ENCODE assay signal across 1 cellular context in genomic region chr21:38095220-38095619, GRCh38.
A peak's percentile ranks its signal among the peaks of the same experiment; 100 is the strongest.
TF ChIP-seq lines count a peak whose summit lies in the region.

No MANE protein-coding gene starts in this region.

TF ChIP-seq in K562, 482 proteins besides CTCF, POLR2A, EP300 and RAD21 (continued from another document):
- TF ChIP-seq, protein P1, sequence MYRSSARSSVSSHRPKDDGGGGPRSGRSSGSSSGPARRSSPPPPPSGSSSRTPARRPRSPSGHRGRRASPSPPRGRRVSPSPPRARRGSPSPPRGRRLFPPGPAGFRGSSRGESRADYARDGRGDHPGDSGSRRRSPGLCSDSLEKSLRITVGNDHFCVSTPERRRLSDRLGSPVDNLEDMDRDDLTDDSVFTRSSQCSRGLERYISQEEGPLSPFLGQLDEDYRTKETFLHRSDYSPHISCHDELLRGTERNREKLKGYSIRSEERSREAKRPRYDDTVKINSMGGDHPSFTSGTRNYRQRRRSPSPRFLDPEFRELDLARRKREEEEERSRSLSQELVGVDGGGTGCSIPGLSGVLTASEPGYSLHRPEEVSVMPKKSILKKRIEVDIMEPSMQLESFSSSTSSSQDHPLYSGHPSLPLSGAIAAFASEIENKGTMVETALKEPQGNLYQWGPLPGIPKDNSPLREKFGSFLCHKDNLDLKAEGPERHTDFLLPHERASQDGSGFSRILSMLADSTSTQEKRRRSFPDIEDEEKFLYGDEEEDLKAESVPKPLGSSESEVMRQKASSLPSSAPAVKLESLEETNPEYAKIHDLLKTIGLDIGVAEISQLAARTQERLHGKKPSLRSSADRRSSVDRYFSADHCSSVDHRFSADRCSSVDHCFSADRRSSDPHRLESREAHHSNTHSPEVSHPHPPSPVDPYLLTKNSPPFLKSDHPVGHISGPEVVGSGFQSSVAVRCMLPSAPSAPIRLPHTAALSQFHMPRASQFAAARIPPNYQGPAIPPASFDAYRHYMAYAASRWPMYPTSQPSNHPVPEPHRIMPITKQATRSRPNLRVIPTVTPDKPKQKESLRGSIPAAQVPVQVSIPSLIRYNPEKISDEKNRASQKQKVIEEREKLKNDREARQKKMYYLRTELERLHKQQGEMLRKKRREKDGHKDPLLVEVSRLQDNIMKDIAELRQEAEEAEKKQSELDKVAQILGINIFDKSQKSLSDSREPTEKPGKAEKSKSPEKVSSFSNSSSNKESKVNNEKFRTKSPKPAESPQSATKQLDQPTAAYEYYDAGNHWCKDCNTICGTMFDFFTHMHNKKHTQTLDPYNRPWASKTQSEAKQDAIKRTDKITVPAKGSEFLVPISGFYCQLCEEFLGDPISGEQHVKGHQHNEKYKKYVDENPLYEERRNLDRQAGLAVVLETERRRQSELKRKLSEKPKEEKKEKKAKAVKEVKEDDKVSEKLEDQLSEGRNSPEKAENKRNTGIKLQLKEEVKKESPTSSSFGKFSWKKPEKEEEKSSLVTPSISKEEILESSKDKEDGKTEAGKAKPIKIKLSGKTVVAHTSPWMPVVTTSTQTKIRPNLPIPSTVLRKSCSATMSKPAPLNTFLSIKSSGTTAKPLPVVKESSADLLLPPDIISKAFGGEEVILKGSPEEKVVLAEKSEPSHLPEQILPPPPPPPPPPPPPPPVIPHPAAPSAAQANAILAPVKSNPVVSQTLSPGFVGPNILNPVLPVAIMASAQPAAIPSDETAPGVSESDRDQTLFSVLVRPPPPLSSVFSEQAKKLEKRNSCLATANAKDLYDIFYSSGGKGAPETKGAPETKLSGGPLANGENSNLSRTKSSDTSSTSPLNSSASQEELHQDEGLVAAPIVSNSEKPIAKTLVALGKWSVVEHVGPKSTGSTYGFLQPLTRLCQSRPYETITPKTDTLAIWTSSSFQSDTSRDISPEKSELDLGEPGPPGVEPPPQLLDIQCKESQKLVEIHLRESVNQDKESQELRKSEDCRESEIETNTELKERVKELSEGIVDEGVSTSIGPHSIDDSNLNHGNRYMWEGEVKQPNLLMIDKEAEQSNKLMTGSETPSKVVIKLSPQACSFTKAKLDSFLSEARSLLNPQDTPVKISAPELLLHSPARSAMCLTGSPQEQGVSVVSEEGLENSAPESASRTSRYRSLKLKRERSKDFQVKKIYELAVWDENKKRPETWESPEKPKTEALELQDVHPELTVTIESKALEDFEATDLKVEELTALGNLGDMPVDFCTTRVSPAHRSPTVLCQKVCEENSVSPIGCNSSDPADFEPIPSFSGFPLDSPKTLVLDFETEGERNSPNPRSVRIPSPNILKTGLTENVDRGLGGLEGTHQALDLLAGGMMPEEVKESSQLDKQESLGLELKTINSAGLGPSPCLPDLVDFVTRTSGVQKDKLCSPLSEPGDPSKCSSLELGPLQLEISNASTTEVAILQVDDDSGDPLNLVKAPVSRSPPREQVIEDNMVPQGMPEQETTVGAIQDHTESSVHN (IDR thresholded peaks at IDR 0.05; ENCODE audit: borderline replicate concordance in 1 of 2, low read depth in 1 of 2): no peak
- TF ChIP-seq FOXO4 (CRISPR knock-in tag; IDR thresholded peaks at IDR 0.05) (no peak), SMARCE1 (IDR thresholded peaks at IDR 0.05) (no peak), ARID1B (IDR thresholded peaks at IDR 0.05) (peak; percentile 29; the same call in 1 of the 2 replicates), DIDO1 (tag; IDR thresholded peaks at IDR 0.05; ENCODE audit: low read depth) (no peak), DMBX1 (CRISPR knock-in tag; IDR thresholded peaks at IDR 0.05; ENCODE audit: borderline replicate concordance) (no peak), HDAC8 (tag; IDR thresholded peaks at IDR 0.05) (no peak)
TF ChIP-seq in K562: peak in this region for 8.
